8 cellular contexts compared by ENCODE assay signal in the genomic region with DNA sequence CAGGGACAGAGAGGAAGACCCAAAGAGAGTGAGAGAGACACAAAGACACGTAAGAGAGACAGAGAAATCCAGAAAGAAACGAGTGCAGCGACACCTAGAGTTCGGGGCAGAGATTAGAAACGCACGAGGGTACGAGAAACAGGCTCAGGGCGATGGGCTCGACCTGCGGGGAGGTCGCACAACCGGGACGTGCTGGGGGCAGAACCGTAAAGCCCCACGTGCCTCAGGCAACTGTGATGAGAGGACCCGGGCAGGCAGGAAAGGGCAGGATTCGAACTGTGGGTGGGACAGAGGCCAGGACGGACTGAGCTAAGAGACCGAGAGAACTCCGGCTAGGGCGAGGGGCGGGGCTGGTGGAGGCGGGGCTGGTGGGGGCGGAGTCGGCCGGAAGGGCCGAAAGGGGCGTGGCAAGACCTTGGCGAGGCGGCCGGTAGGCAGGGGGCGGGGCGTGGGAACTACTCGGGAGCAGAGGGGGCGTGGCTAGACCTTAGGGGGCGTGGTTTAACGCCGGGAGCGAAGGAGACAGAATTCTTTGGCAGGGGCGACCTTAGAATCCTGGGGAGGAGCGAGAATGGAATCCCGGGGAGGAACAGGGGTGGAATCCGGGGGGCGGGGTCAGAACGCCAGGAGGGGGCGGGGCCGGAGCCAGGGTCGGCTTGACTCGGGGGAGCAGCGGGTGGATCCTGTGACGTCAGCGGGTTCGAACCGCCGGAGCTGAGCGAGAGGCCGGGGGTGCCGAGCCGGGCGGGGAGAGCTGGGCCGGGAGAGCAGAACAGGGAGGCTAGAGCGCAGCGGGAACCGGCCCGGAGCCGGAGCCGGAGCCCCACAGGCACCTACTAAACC. TPM values are rescaled to one million over a fixed set of nuclear protein-coding genes. Genes with fewer than 3 reads are reported as not detected.
A peak's percentile ranks its signal among the peaks of the same experiment; 100 is the strongest.
DNase-seq lines count a peak whose midpoint lies in the region; ATAC-seq and TF ChIP-seq lines count a peak whose summit lies in the region.

NECTIN2 (plus strand) TSS at position 686 of the 843 bp plus-strand sequence. CDS start 229 bp downstream, outside the sequence.

- H3K27ac Mint-ChIP-seq in T-helper 1 cell treated with Interleukin-12 subunit alpha and Interleukin-12 subunit beta and Interleukin-4 antibody, amounts not matched to agents 30 μg/mL and 1 μg/mL, for 36 hours = peak within 1 kb of the TSS; percentile 53

- H3K27me3 Mint-ChIP-seq in T-helper 1 cell treated with Interleukin-12 subunit alpha and Interleukin-12 subunit beta and Interleukin-4 antibody, amounts not matched to agents 30 μg/mL and 1 μg/mL, for 36 hours (ENCODE audit: low read depth) = peaks cover 47% of the 10 kb centered on the region

- peaks cover 15% of the 10 kb centered on the region for H3K4me1 Mint-ChIP-seq in T-helper 1 cell treated with Interleukin-12 subunit alpha and Interleukin-12 subunit beta and Interleukin-4 antibody, amounts not matched to agents 30 μg/mL and 1 μg/mL, for 36 hours (ENCODE audit: low read depth)

- peak; percentile 84 for DNase-seq in A172 (ENCODE audit: low spot score)
- peak; percentile 99 for DNase-seq in NCI-H146 (lab: John Stamatoyannopoulos, UW)
- DNase-seq in amniotic epithelial cell (ENCODE audit: low read depth) = peak; percentile 96
- DNase-seq in heart right ventricle = peak; percentile 100
- DNase-seq in posterior cingulate gyrus = peak; percentile 68 to 97 (median 84)
- peak; percentile 100 for DNase-seq in tibial nerve (ENCODE audit: low spot score in 2 of 2)

- no peaks in the 10 kb centered on the region for H3K9me3 ChIP-seq in heart right ventricle
- H3K9me3 ChIP-seq in tibial nerve = no peaks in the 10 kb centered on the region

- WGBS in heart right ventricle, 2 donors = 0 to 1% methylated on average over 58 to 67 of the region's 67 CpGs
- WGBS in tibial nerve, 2 donors = 1% methylated on average over 58 to 63 of the region's 67 CpGs

- no peaks in the 10 kb centered on the region for H3K9me3 Mint-ChIP-seq in T-helper 1 cell treated with Interleukin-12 subunit alpha and Interleukin-12 subunit beta and Interleukin-4 antibody, amounts not matched to agents 30 μg/mL and 1 μg/mL, for 36 hours

- H3K36me3 ChIP-seq in heart right ventricle (no peaks in the 10 kb centered on the region), tibial nerve (no peaks in the 10 kb centered on the region)

- ATAC-seq in GM19035 (IDR thresholded peaks at IDR 0.05; ENCODE audit: unreplicated experiment) (peak; percentile 54), heart right ventricle (peak; percentile 79 to 90 (median 86))

- TF ChIP-seq CTCF in heart right ventricle (IDR thresholded peaks at IDR 0.05) (peak; percentile 34 to 85 (median 66)), tibial nerve (IDR thresholded peaks at IDR 0.05) (peak; percentile 43 to 83 (median 70))

- peaks cover 0 to 13% (median 0%) of the 10 kb centered on the region in 7 donors for H3K27me3 ChIP-seq in heart right ventricle
- H3K27me3 ChIP-seq in tibial nerve = no peaks in the 10 kb centered on the region

- peak within 1 kb of the TSS; percentile 87 to 100 (median 99) for H3K27ac ChIP-seq in heart right ventricle
- H3K27ac ChIP-seq in tibial nerve = peak within 1 kb of the TSS; percentile 92 to 100 (median 98)

- H3K4me1 ChIP-seq in heart right ventricle = peaks cover 10 to 54% (median 42%) of the 10 kb centered on the region in 9 donors
- H3K4me1 ChIP-seq in tibial nerve = peaks cover 3 to 45% (median 17%) of the 10 kb centered on the region in 4 donors

- H3K4me3 Mint-ChIP-seq in T-helper 1 cell treated with Interleukin-12 subunit alpha and Interleukin-12 subunit beta and Interleukin-4 antibody, amounts not matched to agents 30 μg/mL and 1 μg/mL, for 36 hours = peak within 1 kb of the TSS; percentile 85

- peak; percentile 77 to 96 for TF ChIP-seq POLR2A in tibial nerve (IDR thresholded peaks at IDR 0.05)

- peak in 1 of 2 donors; percentile 92 for TF ChIP-seq EP300 in tibial nerve (IDR thresholded peaks at IDR 0.05)

- intact Hi-C loops in heart right ventricle (cut with DNase I) = loop anchor here in 9 of 10 donors (1.0 to 10.0 kb wide), 12 partner anchors 25 to 161 kb away; partner anchors contain the start of gene TOMM40 (in 5 of the 9)
- intact Hi-C loops in posterior cingulate gyrus (cut with DNase I) = loop anchor here (2.0 to 5.0 kb wide), 3 partner anchors 45 to 124 kb away; no protein-coding TSS in a partner anchor

- H3K36me3 Mint-ChIP-seq in T-helper 1 cell treated with Interleukin-12 subunit alpha and Interleukin-12 subunit beta and Interleukin-4 antibody, amounts not matched to agents 30 μg/mL and 1 μg/mL, for 36 hours (ENCODE audit: low read depth) = no peaks in the 10 kb centered on the region

- H3K4me3 ChIP-seq in heart right ventricle (peak within 1 kb of the TSS; percentile 77 to 100 (median 98)), tibial nerve (peak within 1 kb of the TSS; percentile 74 to 100 (median 89))

RNA-seq across cellular contexts. Expression of gene NECTIN2, which starts in this region (rescaled TPM):
- 55.0 and 63.4 TPM in 2 replicates for total RNA-seq in A172 (2014; rRNA removed; shearing (Covaris generic))
- total RNA-seq in heart right ventricle (10 to 100 TPM; 34.1 to 83.9 (median 46.5) TPM), tibial nerve (100 to 1,000 TPM in 1 of 4 donors, 10 to 100 TPM in 3; 63.2 to 126 (median 90.4) TPM)
- 10 to 100 TPM; 62.5 to 96.8 TPM for polyA plus RNA-seq in heart right ventricle

Comparison
In these comparisons a context has a peak if more than half of its experiments do, and no peak if none do; other contexts are left out.
1. Peak in every context shown above with its lines: DNase-seq, ATAC-seq, H3K4me3 ChIP-seq and H3K27ac ChIP-seq.